In the genomic region with DNA sequence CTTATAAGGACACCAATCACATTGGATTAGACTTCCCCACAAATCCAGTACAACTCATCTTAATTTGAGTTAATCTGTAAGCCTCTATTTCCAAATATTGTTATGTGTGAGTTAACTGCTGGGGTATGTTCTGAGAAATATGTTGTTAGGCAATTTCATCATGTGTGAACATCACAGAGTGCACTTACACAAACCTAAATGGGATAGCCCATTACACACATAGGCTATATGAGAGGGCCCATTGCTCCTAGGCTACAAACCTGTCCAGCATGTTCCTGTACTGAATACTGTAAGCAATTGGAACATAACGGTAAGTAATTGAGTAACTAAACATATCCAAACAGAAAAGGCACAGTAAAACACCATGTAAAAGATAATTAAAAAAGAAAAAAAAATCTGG, we compare ENCODE assay signal across 28 cellular contexts. TPM values are rescaled to one million over a fixed set of nuclear protein-coding genes. Genes with fewer than 3 reads are reported as not detected.
A peak's percentile ranks its signal among the peaks of the same experiment; 100 is the strongest.
DNase-seq lines count a peak whose midpoint lies in the region; ATAC-seq and TF ChIP-seq lines count a peak whose summit lies in the region.
"Had no signal": no experiment of that assay in that cellular context is flagged by ENCODE, and none has a peak within 500 bp of the region (broad histone marks: within the 10 kb centered on the region; RNA-seq: fewer than 3 reads in every experiment).

No MANE protein-coding gene starts in this region.

- intact Hi-C loops in prostate gland (cut with DNase I): no loop called here

- H3K27me3 ChIP-seq in trophoblast cell (ENCODE audit: insufficient read depth, low read length) (no peaks in the 10 kb centered on the region), prostate gland (replicated peaks; ENCODE audit: insufficient read depth) (no peaks in the 10 kb centered on the region)
- H3K27me3 ChIP-seq: BLaER1 treated with 17β-estradiol and CSF1 and Interleukin-3, amounts not matched to agents 10 nM and 100 nM; cardiac muscle cell; esophagus muscularis mucosa; sigmoid colon; tibial artery had no signal

- peak; percentile 45 for DNase-seq in HCEC 1CT
- peak; percentile 74 for DNase-seq in amniotic epithelial cell (ENCODE audit: low read depth)
- DNase-seq in fibroblast of peridontal ligament (ENCODE audit: extremely low read depth): peak; percentile 40
- peak; percentile 74 to 88 for DNase-seq in trophoblast cell
- DNase-seq in prostate gland (ENCODE audit: low spot score): no peak
- DNase-seq in globus pallidus (ENCODE audit: low spot score): no peak
- DNase-seq in NCI-H187 treated with DMSO at 0.1 percent for 48 hours (lab: John Stamatoyannopoulos, UW): no peak
- DNase-seq: activated CD4-positive, alpha-beta T cell treated with anti-CD3 and anti-CD28 coated beads, Interleukin-2, amount 10 ng/mL, durations not matched to agents 7 days and 5 days; activated effector memory CD4-positive, alpha-beta T cell treated with Interleukin-2 at 50 U/mL for 16 hours; activated T-cell treated with anti-CD3 and anti-CD28 coated beads, Interleukin-2, amount 50 U/mL, for 1 hour; aorta; effector memory CD8-positive, alpha-beta T cell; NCI-H446; NCI-H774; posterior cingulate gyrus; sigmoid colon; SJCRH30; stimulated activated CD4-positive, alpha-beta T cell treated with anti-CD3 and anti-CD28 coated beads, Interleukin-4, amount 100 ng/mL, for 24 hours; T1000; tibial artery had no signal

- TF ChIP-seq CTCF in prostate gland (IDR thresholded peaks at IDR 0.05): no peak

- H3K9me3 ChIP-seq in trophoblast cell (ENCODE audit: insufficient read depth, low read depth, low read length): no peaks in the 10 kb centered on the region
- no peaks in the 10 kb centered on the region for H3K9me3 ChIP-seq in prostate gland
- H3K9me3 ChIP-seq: BLaER1 treated with 17β-estradiol and CSF1 and Interleukin-3, amounts not matched to agents 10 nM and 100 nM; esophagus muscularis mucosa; sigmoid colon; SJCRH30; tibial artery had no signal

- no peak for TF ChIP-seq POLR2A in prostate gland (IDR thresholded peaks at IDR 0.05)

- H2AFZ ChIP-seq in trophoblast cell (ENCODE audit: insufficient read depth, low read length, poor library complexity): no peak overlapping the region

- no peak overlapping the region for H3K9ac ChIP-seq in trophoblast cell (ENCODE audit: low read length)
- H3K9ac ChIP-seq: BLaER1 treated with 17β-estradiol and CSF1 and Interleukin-3, amounts not matched to agents 10 nM and 100 nM had no signal

- no peak overlapping the region for H2BK5ac ChIP-seq in trophoblast cell (ENCODE audit: low read depth, low read length, poor library complexity)

- H3K23ac ChIP-seq in trophoblast cell (ENCODE audit: low read length): no peak overlapping the region

- H3K36me3 ChIP-seq in trophoblast cell (ENCODE audit: control insufficient read depth in 1 of 2, insufficient read depth in 2 of 2, low read length in 2 of 2): no peaks in the 10 kb centered on the region
- H3K36me3 ChIP-seq in prostate gland: no peaks in the 10 kb centered on the region
- H3K36me3 ChIP-seq: BLaER1 treated with 17β-estradiol and CSF1 and Interleukin-3, amounts not matched to agents 10 nM and 100 nM; cardiac muscle cell; esophagus muscularis mucosa; sigmoid colon; SJCRH30; tibial artery had no signal

- H3K4ac ChIP-seq in trophoblast cell (ENCODE audit: low read depth, low read length): no peak overlapping the region

- H3K4me3 ChIP-seq in trophoblast cell (ENCODE audit: low read depth, low read length) (no peak overlapping the region), prostate gland (no peak overlapping the region)
- H3K4me3 ChIP-seq: BLaER1 treated with 17β-estradiol and CSF1 and Interleukin-3, amounts not matched to agents 10 nM and 100 nM; cardiac muscle cell; coronary artery; esophagus muscularis mucosa; sigmoid colon; SJCRH30; tibial artery had no signal

- no CpG with 5 or more reads among the region's 1 CpG for WGBS in trophoblast cell (ENCODE audit: extremely low coverage, insufficient coverage, insufficient read length)
- WGBS in prostate gland: 70% methylated on average over 1 of the region's 1 CpG

- peaks cover 13% of the 10 kb centered on the region for H3K79me1 ChIP-seq in trophoblast cell (ENCODE audit: low read length)

- H2BK12ac ChIP-seq in trophoblast cell (ENCODE audit: low read length): no peak overlapping the region

- H3K79me2 ChIP-seq in trophoblast cell (ENCODE audit: control insufficient read depth, insufficient read depth, low read length, poor library complexity): no peaks in the 10 kb centered on the region

- H3K27ac ChIP-seq in trophoblast cell (ENCODE audit: low read depth, low read length) (no peak overlapping the region), prostate gland (no peak overlapping the region)
- H3K27ac ChIP-seq: BLaER1 treated with 17β-estradiol and CSF1 and Interleukin-3, amounts not matched to agents 10 nM and 100 nM; cardiac muscle cell; coronary artery; esophagus muscularis mucosa; sigmoid colon; SJCRH30; tibial artery had no signal

- H3K18ac ChIP-seq in trophoblast cell (ENCODE audit: low read length): no peak overlapping the region

- peaks cover 26 to 38% of the 10 kb centered on the region in 2 experiments for H3K4me1 ChIP-seq in trophoblast cell (ENCODE audit: control insufficient read depth in 1 of 2, insufficient read depth in 2 of 2, low read length in 2 of 2)
- H3K4me1 ChIP-seq in prostate gland (replicated peaks): no peaks in the 10 kb centered on the region

- H4K8ac ChIP-seq in trophoblast cell (ENCODE audit: low read depth, low read length): no peak overlapping the region

- no peak overlapping the region for H3K4me2 ChIP-seq in trophoblast cell (ENCODE audit: low read length)
- H3K4me2 ChIP-seq: BLaER1 treated with 17β-estradiol and CSF1 and Interleukin-3, amounts not matched to agents 10 nM and 100 nM had no signal

- H3K14ac ChIP-seq in trophoblast cell (ENCODE audit: low read length): no peak overlapping the region

- ATAC-seq in HG03342 (IDR thresholded peaks at IDR 0.05; ENCODE audit: unreplicated experiment): no peak
- ATAC-seq: activated naive CD4-positive, alpha-beta T cell treated with anti-CD3 and anti-CD28 coated beads, Interleukin-2, amount 50 U/mL, for 72 hours had no signal

- H2BK120ac ChIP-seq in trophoblast cell (ENCODE audit: insufficient read depth, low read length, poor library complexity): no peak overlapping the region

- no peak overlapping the region for H2AK5ac ChIP-seq in trophoblast cell (ENCODE audit: low read length)

- H4K12ac ChIP-seq in trophoblast cell (ENCODE audit: low read depth, low read length): no peak overlapping the region

- no peak overlapping the region for H4K91ac ChIP-seq in trophoblast cell (ENCODE audit: low read depth, low read length)

RNA-seq across cellular contexts. Expression of a gene that starts 19.1 kb away (rescaled TPM):
- polyA plus RNA-seq in trophoblast cell (2013): 5.1 and 5.3 TPM in 2 replicates
- 1 to 10 TPM; 1.5 to 1.6 TPM for total RNA-seq in prostate gland
- total RNA-seq: activated CD4-positive, alpha-beta T cell treated with anti-CD3 and anti-CD28 coated beads, Interleukin-2, amount 10 ng/mL, durations not matched to agents 7 days and 5 days; activated naive CD4-positive, alpha-beta T cell treated with anti-CD3 and anti-CD28 coated beads, Interleukin-2, amount 50 U/mL, for 72 hours; RPMI7951 had no signal
- polyA plus RNA-seq: aorta had no signal

RNA-seq across cellular contexts. Expression of a gene that starts 32.2 kb away (rescaled TPM):
- 0.21 and 0.40 TPM in 2 replicates for polyA plus RNA-seq in trophoblast cell (2013)
- total RNA-seq in prostate gland: 1 to 10 TPM in 1 of 2 donors, under 1 TPM in 1; 0.50 to 1.0 TPM
- total RNA-seq: activated CD4-positive, alpha-beta T cell treated with anti-CD3 and anti-CD28 coated beads, Interleukin-2, amount 10 ng/mL, durations not matched to agents 7 days and 5 days; activated naive CD4-positive, alpha-beta T cell treated with anti-CD3 and anti-CD28 coated beads, Interleukin-2, amount 50 U/mL, for 72 hours had no signal
- polyA plus RNA-seq: liver had no signal

RNA-seq across cellular contexts. Expression of a gene that starts 35.7 kb away (rescaled TPM):
- polyA plus RNA-seq in trophoblast cell (2013): 38.5 and 40.8 TPM in 2 replicates
- 10 to 100 TPM; 28.9 to 58.3 TPM for total RNA-seq in prostate gland

Comparison
In these comparisons a context has a peak if more than half of its experiments do, and no peak if none do; other contexts are left out.
1. DNase-seq: peak in HCEC 1CT (single experiment), amniotic epithelial cell (single experiment), fibroblast of peridontal ligament (single experiment) and trophoblast cell (2 of 2); none in prostate gland (single experiment), globus pallidus (single experiment) and NCI-H187 treated with DMSO at 0.1 percent for 48 hours (single experiment).